ENCODE assay signal across 1 cellular context in the genomic region with DNA sequence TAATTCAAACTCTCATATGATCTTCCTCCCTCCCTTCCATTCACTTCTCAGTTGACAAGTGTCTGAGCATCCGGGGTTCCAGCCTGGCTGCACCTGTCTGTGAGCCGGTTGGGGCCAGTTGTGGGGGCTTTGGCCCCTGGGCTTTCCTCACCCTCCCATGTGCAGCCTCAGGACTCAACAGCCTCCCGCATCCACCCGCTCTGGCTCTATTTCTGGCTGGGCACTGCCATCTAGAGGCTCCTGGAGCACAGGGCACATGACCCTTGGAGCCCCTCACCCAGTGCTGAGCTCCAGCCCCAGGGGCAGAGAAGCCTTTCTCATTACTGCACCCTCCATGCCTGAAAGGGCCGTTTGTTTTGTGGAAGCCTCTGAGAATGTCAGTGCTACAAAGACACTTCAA.
TF ChIP-seq lines count a peak whose summit lies in the region.

No MANE protein-coding gene starts in this region.

TF ChIP-seq in GM23338, 12 proteins besides CTCF, POLR2A, EP300 and RAD21 (continued from another document):
- TF ChIP-seq, protein P1, sequence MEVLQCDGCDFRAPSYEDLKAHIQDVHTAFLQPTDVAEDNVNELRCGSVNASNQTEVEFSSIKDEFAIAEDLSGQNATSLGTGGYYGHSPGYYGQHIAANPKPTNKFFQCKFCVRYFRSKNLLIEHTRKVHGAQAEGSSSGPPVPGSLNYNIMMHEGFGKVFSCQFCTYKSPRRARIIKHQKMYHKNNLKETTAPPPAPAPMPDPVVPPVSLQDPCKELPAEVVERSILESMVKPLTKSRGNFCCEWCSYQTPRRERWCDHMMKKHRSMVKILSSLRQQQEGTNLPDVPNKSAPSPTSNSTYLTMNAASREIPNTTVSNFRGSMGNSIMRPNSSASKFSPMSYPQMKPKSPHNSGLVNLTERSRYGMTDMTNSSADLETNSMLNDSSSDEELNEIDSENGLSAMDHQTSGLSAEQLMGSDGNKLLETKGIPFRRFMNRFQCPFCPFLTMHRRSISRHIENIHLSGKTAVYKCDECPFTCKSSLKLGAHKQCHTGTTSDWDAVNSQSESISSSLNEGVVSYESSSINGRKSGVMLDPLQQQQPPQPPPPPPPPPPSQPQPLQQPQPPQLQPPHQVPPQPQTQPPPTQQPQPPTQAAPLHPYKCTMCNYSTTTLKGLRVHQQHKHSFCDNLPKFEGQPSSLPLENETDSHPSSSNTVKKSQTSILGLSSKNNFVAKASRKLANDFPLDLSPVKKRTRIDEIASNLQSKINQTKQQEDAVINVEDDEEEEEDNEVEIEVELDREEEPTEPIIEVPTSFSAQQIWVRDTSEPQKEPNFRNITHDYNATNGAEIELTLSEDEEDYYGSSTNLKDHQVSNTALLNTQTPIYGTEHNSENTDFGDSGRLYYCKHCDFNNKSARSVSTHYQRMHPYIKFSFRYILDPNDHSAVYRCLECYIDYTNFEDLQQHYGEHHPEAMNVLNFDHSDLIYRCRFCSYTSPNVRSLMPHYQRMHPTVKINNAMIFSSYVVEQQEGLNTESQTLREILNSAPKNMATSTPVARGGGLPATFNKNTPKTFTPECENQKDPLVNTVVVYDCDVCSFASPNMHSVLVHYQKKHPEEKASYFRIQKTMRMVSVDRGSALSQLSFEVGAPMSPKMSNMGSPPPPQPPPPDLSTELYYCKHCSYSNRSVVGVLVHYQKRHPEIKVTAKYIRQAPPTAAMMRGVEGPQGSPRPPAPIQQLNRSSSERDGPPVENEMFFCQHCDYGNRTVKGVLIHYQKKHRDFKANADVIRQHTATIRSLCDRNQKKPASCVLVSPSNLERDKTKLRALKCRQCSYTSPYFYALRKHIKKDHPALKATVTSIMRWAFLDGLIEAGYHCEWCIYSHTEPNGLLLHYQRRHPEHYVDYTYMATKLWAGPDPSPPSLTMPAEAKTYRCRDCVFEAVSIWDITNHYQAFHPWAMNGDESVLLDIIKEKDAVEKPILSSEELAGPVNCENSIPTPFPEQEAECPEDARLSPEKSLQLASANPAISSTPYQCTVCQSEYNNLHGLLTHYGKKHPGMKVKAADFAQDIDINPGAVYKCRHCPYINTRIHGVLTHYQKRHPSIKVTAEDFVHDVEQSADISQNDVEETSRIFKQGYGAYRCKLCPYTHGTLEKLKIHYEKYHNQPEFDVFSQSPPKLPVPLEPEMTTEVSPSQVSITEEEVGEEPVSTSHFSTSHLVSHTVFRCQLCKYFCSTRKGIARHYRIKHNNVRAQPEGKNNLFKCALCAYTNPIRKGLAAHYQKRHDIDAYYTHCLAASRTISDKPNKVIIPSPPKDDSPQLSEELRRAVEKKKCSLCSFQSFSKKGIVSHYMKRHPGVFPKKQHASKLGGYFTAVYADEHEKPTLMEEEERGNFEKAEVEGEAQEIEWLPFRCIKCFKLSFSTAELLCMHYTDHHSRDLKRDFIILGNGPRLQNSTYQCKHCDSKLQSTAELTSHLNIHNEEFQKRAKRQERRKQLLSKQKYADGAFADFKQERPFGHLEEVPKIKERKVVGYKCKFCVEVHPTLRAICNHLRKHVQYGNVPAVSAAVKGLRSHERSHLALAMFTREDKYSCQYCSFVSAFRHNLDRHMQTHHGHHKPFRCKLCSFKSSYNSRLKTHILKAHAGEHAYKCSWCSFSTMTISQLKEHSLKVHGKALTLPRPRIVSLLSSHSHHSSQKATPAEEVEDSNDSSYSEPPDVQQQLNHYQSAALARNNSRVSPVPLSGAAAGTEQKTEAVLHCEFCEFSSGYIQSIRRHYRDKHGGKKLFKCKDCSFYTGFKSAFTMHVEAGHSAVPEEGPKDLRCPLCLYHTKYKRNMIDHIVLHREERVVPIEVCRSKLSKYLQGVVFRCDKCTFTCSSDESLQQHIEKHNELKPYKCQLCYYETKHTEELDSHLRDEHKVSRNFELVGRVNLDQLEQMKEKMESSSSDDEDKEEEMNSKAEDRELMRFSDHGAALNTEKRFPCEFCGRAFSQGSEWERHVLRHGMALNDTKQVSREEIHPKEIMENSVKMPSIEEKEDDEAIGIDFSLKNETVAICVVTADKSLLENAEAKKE (CRISPR knock-in tag; IDR thresholded peaks at IDR 0.05): no peak
- TF ChIP-seq EZH2phosphoT487 (IDR thresholded peaks at IDR 0.05; ENCODE audit: unreplicated experiment) (no peak), ETS1 (IDR thresholded peaks at IDR 0.05) (no peak), EZH2 (IDR thresholded peaks at IDR 0.05; ENCODE audit: low read depth, unreplicated experiment) (no peak), JUNB (IDR thresholded peaks at IDR 0.05; ENCODE audit: unreplicated experiment) (no peak), ZNF114 (CRISPR knock-in tag; IDR thresholded peaks at IDR 0.05) (no peak), ZNF331 (CRISPR knock-in tag; IDR thresholded peaks at IDR 0.05; ENCODE audit: low read depth) (no peak), NANOG (IDR thresholded peaks at IDR 0.05; ENCODE audit: borderline replicate concordance) (no peak), STAT1 (IDR thresholded peaks at IDR 0.05; ENCODE audit: unreplicated experiment) (no peak), POLR2AphosphoS5 (IDR thresholded peaks at IDR 0.05; ENCODE audit: low read depth) (no peak)
